In genomic region chr1:53107570-53108322, GRCh38 we compare ENCODE assay signal across 11 cellular contexts. TPM values are rescaled to one million over a fixed set of nuclear protein-coding genes. Genes with fewer than 3 reads are reported as not detected.
DNase-seq lines count a peak whose midpoint lies in the region; TF ChIP-seq lines count a peak whose summit lies in the region.
"Had no signal": no experiment of that assay in that cellular context is flagged by ENCODE, and none has a peak within 500 bp of the region (broad histone marks: within the 10 kb centered on the region; RNA-seq: fewer than 3 reads in every experiment).

No MANE protein-coding gene starts in this region.

- DNase-seq in DMS79 treated with DMSO at 0.1 percent for 48 hours (lab: John Stamatoyannopoulos, UW) (peak; percentile 11), DMS79 (lab: John Stamatoyannopoulos, UW) (no peak), NCI-H1092 treated with DMSO at 0.1 percent for 48 hours (lab: John Stamatoyannopoulos, UW) (peak; percentile 6), astrocyte of the spinal cord (ENCODE audit: low read depth, low spot score) (peak; percentile 67), osteoblast (ENCODE audit: insufficient read length, low spot score, missing footprints) (peak; percentile 94), 8988T (no peak), GM10266 (ENCODE audit: extremely low spot score) (no peak), ecto neural progenitor cell (ENCODE audit: low spot score) (no peak)
- DNase-seq: activated CD8-positive, alpha-beta memory T cell treated with anti-CD3 and anti-CD28 coated beads for 24 hours; pancreas had no signal

- no peaks in the 10 kb centered on the region for H4K20me1 ChIP-seq in osteoblast (ENCODE audit: insufficient read depth, low read length)

- no peaks in the 10 kb centered on the region for H3K79me2 ChIP-seq in osteoblast (ENCODE audit: insufficient read depth, low read length)

- peaks cover 20% of the 10 kb centered on the region for H3K4me1 ChIP-seq in osteoblast (ENCODE audit: insufficient read depth, low read length)
- H3K4me1 ChIP-seq: pancreas had no signal

- H3K27ac ChIP-seq in osteoblast (ENCODE audit: low read depth, low read length), result peak overlapping the region; percentile 73
- H3K27ac ChIP-seq: 22Rv1, pancreas had no signal

- H3K9me3 ChIP-seq in osteoblast (ENCODE audit: low read depth, low read length), result peaks cover 18% of the 10 kb centered on the region
- H3K9me3 ChIP-seq: pancreas had no signal

- H3K4me3 ChIP-seq in astrocyte of the spinal cord (ENCODE audit: low read depth, low read length) (no peak overlapping the region), osteoblast (ENCODE audit: insufficient read depth, low read length) (no peak overlapping the region)
- H3K4me3 ChIP-seq: pancreas had no signal

- H3K27me3 ChIP-seq in osteoblast (ENCODE audit: insufficient read depth, low read length), result no peaks in the 10 kb centered on the region
- H3K27me3 ChIP-seq: pancreas had no signal

- H3K4me2 ChIP-seq in osteoblast (ENCODE audit: insufficient read depth, low read length), result peak overlapping the region; percentile 32

- no peaks in the 10 kb centered on the region for H3K36me3 ChIP-seq in osteoblast (ENCODE audit: insufficient read depth, low read length)
- H3K36me3 ChIP-seq: pancreas had no signal

- no peak for TF ChIP-seq CTCF in astrocyte of the spinal cord (IDR thresholded peaks at IDR 0.05; ENCODE audit: low read depth, low read length)
- no peak for TF ChIP-seq CTCF in osteoblast (IDR thresholded peaks at IDR 0.05; ENCODE audit: extremely low read depth, low read depth, low read length)
- TF ChIP-seq CTCF in GM10266 (IDR thresholded peaks at IDR 0.05; ENCODE audit: control insufficient read depth, insufficient read depth, low read depth, missing control alignments), result no peak

- H2AFZ ChIP-seq in osteoblast (ENCODE audit: low read length), result no peak overlapping the region

- in situ Hi-C loops in astrocyte of the spinal cord (cut with HindIII; ENCODE audit: low sequenced_read_pairs), result no loop called here

RNA-seq across cellular contexts. Expression of gene SLC1A7, which starts 34.7 kb away (rescaled TPM):
- under 0.01 and 0.36 TPM in 2 replicates for total RNA-seq in osteoblast
- total RNA-seq: pancreas had no signal

RNA-seq across cellular contexts. Expression of gene PODN, which starts 45.7 kb away (rescaled TPM):
- 43.3 and 52.8 TPM in 2 replicates for total RNA-seq in osteoblast

Comparison
In these comparisons a context has a peak if more than half of its experiments do, and no peak if none do; other contexts are left out.
1. DNase-seq: peak in DMS79 treated with DMSO at 0.1 percent for 48 hours (single experiment), NCI-H1092 treated with DMSO at 0.1 percent for 48 hours (single experiment), astrocyte of the spinal cord (single experiment) and osteoblast (single experiment); none in DMS79 (single experiment), 8988T (single experiment), GM10266 (single experiment) and ecto neural progenitor cell (single experiment).